In genomic region chr19:35040826-35041547, GRCh38 we compare ENCODE assay signal across 8 cellular contexts. TPM values are rescaled to one million over a fixed set of nuclear protein-coding genes. Genes with fewer than 3 reads are reported as not detected.
DNase-seq lines count a peak whose midpoint lies in the region; ATAC-seq and TF ChIP-seq lines count a peak whose summit lies in the region.

No MANE protein-coding gene starts in this region.

- no peak overlapping the region for H3K27ac ChIP-seq in CD4-positive, alpha-beta T cell (ENCODE audit: low read depth, low read length)
- H3K27ac ChIP-seq in uterus = peak overlapping the region; percentile 53 to 69

- H3K4me3 ChIP-seq in fibroblast of the aortic adventitia (ENCODE audit: low read depth, low read length) = no peak overlapping the region
- no peak overlapping the region for H3K4me3 ChIP-seq in uterus

- peak overlapping the region; percentile 72 for H3K4me3 Mint-ChIP-seq in CD4-positive, alpha-beta T cell
- H3K4me3 Mint-ChIP-seq in natural killer cell treated with Interleukin-12 subunit alpha and Interleukin-12 subunit beta and Interleukin-15 and Interleukin-18, amount 100 ng/mL, for 72 hours = peak overlapping the region; percentile 52

- TF ChIP-seq CTCF in CD4-positive, alpha-beta T cell (IDR thresholded peaks at IDR 0.05) = no peak
- no peak for TF ChIP-seq CTCF in fibroblast of the aortic adventitia (IDR thresholded peaks at IDR 0.05; ENCODE audit: insufficient read depth, low read length)
- no peak for TF ChIP-seq CTCF in uterus (IDR thresholded peaks at IDR 0.05)

- H3K27me3 ChIP-seq in CD4-positive, alpha-beta T cell (ENCODE audit: control insufficient read depth, insufficient read depth, low read length) = no peaks in the 10 kb centered on the region
- H3K27me3 ChIP-seq in uterus = no peaks in the 10 kb centered on the region

- CTCF ChIA-PET in CD4-positive, alpha-beta T cell (lab: Charles Lee) = no interaction called here

- no peaks in the 10 kb centered on the region for H3K36me3 ChIP-seq in uterus

- H3K4me1 ChIP-seq in uterus = peaks cover 0 to 12% of the 10 kb centered on the region in 2 donors

- no peaks in the 10 kb centered on the region for H3K9me3 ChIP-seq in CD4-positive, alpha-beta T cell (ENCODE audit: control insufficient read depth, low read length)
- H3K9me3 ChIP-seq in uterus = no peaks in the 10 kb centered on the region

- POLR2A ChIA-PET in CD4-positive, alpha-beta T cell (lab: Charles Lee) = no interaction called here

- H3K27ac Mint-ChIP-seq in CD4-positive, alpha-beta T cell = no peak overlapping the region
- no peak overlapping the region for H3K27ac Mint-ChIP-seq in natural killer cell treated with Interleukin-12 subunit alpha and Interleukin-12 subunit beta and Interleukin-15 and Interleukin-18, amount 100 ng/mL, for 72 hours

- intact Hi-C loops in CD4-positive, alpha-beta T cell (cut with DNase I, micrococcal nuclease) = no loop called here
- intact Hi-C loops in uterus (cut with DNase I; ENCODE audit: low total_unique reads) = no loop called here

- TF ChIP-seq POLR2A in uterus (IDR thresholded peaks at IDR 0.05) = no peak

- H3K9me3 Mint-ChIP-seq in CD4-positive, alpha-beta T cell = no peaks in the 10 kb centered on the region
- H3K9me3 Mint-ChIP-seq in natural killer cell treated with Interleukin-12 subunit alpha and Interleukin-12 subunit beta and Interleukin-15 and Interleukin-18, amount 100 ng/mL, for 72 hours = no peaks in the 10 kb centered on the region

- peaks cover 55% of the 10 kb centered on the region for H3K4me1 Mint-ChIP-seq in CD4-positive, alpha-beta T cell (ENCODE audit: low read depth)
- H3K4me1 Mint-ChIP-seq in natural killer cell treated with Interleukin-12 subunit alpha and Interleukin-12 subunit beta and Interleukin-15 and Interleukin-18, amount 100 ng/mL, for 72 hours (ENCODE audit: low read depth in 2 of 2) = peaks cover 8 to 39% of the 10 kb centered on the region in 2 donors

- peak in 5 of 10 experiments; percentile 15 to 49 (median 23) for DNase-seq in CD4-positive, alpha-beta T cell
- DNase-seq in UCSD-AML1 (lab: John Stamatoyannopoulos, UW; ENCODE audit: unreplicated experiment) = peak; percentile 71
- DNase-seq in fibroblast of the aortic adventitia (ENCODE audit: low read depth) = peak; percentile 27
- DNase-seq in natural killer cell treated with Interleukin-12 subunit alpha and Interleukin-12 subunit beta and Interleukin-15 and Interleukin-18, amount 100 ng/mL, for 72 hours (ENCODE audit: low spot score) = no peak
- DNase-seq in uterus = peak; percentile 78 to 86
- no peak for DNase-seq in A172 (ENCODE audit: low spot score)
- no peak for DNase-seq in glomerular visceral epithelial cell (ENCODE audit: extremely low spot score)

- H3K27me3 Mint-ChIP-seq in CD4-positive, alpha-beta T cell = peaks cover 20% of the 10 kb centered on the region
- peaks cover 18 to 25% of the 10 kb centered on the region in 2 donors for H3K27me3 Mint-ChIP-seq in natural killer cell treated with Interleukin-12 subunit alpha and Interleukin-12 subunit beta and Interleukin-15 and Interleukin-18, amount 100 ng/mL, for 72 hours

- H3K36me3 Mint-ChIP-seq in CD4-positive, alpha-beta T cell (ENCODE audit: low read depth) = no peaks in the 10 kb centered on the region
- H3K36me3 Mint-ChIP-seq in natural killer cell treated with Interleukin-12 subunit alpha and Interleukin-12 subunit beta and Interleukin-15 and Interleukin-18, amount 100 ng/mL, for 72 hours = no peaks in the 10 kb centered on the region

- ATAC-seq in CD4-positive, alpha-beta T cell (ENCODE audit: poor library complexity) = peak; percentile 24
- no peak for ATAC-seq in natural killer cell treated with Interleukin-12 subunit alpha and Interleukin-12 subunit beta and Interleukin-15 and Interleukin-18, amount 100 ng/mL, for 72 hours
- ATAC-seq in GM18909 (IDR thresholded peaks at IDR 0.05; ENCODE audit: poor library complexity, unreplicated experiment) = no peak

RNA-seq across cellular contexts. Expression of gene HPN, which starts 0.5 kb away (rescaled TPM):
- total RNA-seq in CD4-positive, alpha-beta T cell = not detected
- total RNA-seq in fibroblast of the aortic adventitia (ENCODE audit: low replicate concordance) (0.98 TPM in 1 of 2 replicates, not detected in the other), uterus (1 to 10 TPM in 2 of 4 donors, under 1 TPM in 2; 0.26 to 2.7 (median 0.68) TPM)
- under 1 TPM in 1 of 2 donors, not detected in 1; 0.31 TPM for total RNA-seq in natural killer cell treated with Interleukin-12 subunit alpha and Interleukin-12 subunit beta and Interleukin-15 and Interleukin-18, amount 100 ng/mL, for 72 hours
- total RNA-seq in A172 (2014; rRNA removed; shearing (Covaris generic)) = not detected in 2 replicates

RNA-seq across cellular contexts. Expression of gene SCN1B, which starts 10.7 kb away (rescaled TPM):
- 1 to 10 TPM; 1.4 to 2.3 TPM for total RNA-seq in CD4-positive, alpha-beta T cell
- total RNA-seq in fibroblast of the aortic adventitia (ENCODE audit: low replicate concordance) = 7.0 and 12.1 TPM in 2 replicates
- under 1 TPM; 0.52 to 0.95 TPM for total RNA-seq in natural killer cell treated with Interleukin-12 subunit alpha and Interleukin-12 subunit beta and Interleukin-15 and Interleukin-18, amount 100 ng/mL, for 72 hours
- 10 to 100 TPM in 1 of 4 donors, under 1 TPM in 3; 0.26 to 15.2 (median 0.78) TPM for total RNA-seq in uterus
- 8.5 and 10.8 TPM in 2 replicates for total RNA-seq in A172 (2014; rRNA removed; shearing (Covaris generic))

RNA-seq across cellular contexts. Expression of gene GRAMD1A, which starts 40.9 kb away (rescaled TPM):
- total RNA-seq in CD4-positive, alpha-beta T cell = 100 to 1,000 TPM; 221 to 229 TPM
- total RNA-seq in fibroblast of the aortic adventitia (ENCODE audit: low replicate concordance) = 25.1 and 27.0 TPM in 2 replicates
- 100 to 1,000 TPM in 1 of 2 donors, 10 to 100 TPM in 1; 57.8 to 106 TPM for total RNA-seq in natural killer cell treated with Interleukin-12 subunit alpha and Interleukin-12 subunit beta and Interleukin-15 and Interleukin-18, amount 100 ng/mL, for 72 hours
- total RNA-seq in uterus = 10 to 100 TPM; 40.0 to 89.8 (median 52.2) TPM
- total RNA-seq in A172 (2014; rRNA removed; shearing (Covaris generic)) = 20.2 and 26.9 TPM in 2 replicates

Comparison
In these comparisons a context has a peak if more than half of its experiments do, and no peak if none do; other contexts are left out.
1. DNase-seq: peak in UCSD-AML1 (single experiment), fibroblast of the aortic adventitia (single experiment) and uterus (2 of 2); none in natural killer cell treated with Interleukin-12 subunit alpha and Interleukin-12 subunit beta and Interleukin-15 and Interleukin-18, amount 100 ng/mL, for 72 hours (single experiment), A172 (single experiment) and glomerular visceral epithelial cell (single experiment).